ENCODE assay signal across 33 cellular contexts in the genomic region with DNA sequence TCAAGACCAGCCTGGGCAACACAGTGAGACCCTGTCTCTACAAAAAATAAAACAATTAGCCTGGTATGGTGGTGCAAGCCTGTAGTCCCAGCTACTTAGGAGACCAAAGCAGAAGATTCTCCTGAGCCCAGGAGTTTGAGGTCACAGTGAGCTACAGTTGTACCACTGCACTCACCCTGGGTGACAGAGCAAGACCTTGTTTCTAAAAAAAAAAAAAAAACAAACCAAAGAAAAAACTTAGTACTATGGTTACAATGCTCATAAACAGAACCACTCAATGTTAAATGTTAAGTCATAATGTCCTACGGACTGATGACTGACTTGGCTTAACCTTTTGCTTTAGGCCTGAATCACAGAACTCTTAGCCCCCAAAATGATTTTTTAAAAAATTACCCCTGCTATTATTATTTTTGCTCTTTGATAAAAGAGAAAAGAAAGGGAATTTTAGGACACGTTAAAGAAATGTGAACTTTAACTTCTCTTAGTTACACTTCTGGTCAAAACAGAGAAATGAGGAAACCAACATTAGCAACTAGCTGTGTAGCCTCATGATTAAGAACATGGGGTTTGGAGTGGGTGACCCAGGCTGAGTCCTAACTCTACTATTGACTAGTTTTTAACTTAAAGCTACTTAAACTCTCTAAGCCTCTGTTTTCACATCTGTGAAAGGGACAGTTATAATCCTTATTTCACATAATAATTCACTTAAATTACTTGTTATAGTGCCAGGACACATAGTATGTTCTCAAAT. TPM values are rescaled to one million over a fixed set of nuclear protein-coding genes. Genes with fewer than 3 reads are reported as not detected.
A peak's percentile ranks its signal among the peaks of the same experiment; 100 is the strongest.
DNase-seq lines count a peak whose midpoint lies in the region; ATAC-seq, FAIRE-seq and TF ChIP-seq lines count a peak whose summit lies in the region.
"Had no signal": no experiment of that assay in that cellular context is flagged by ENCODE, and none has a peak within 500 bp of the region (broad histone marks: within the 10 kb centered on the region; RNA-seq: fewer than 3 reads in every experiment).

No MANE protein-coding gene starts in this region.

- no peak overlapping the region for H3K27ac Mint-ChIP-seq in activated naive CD4-positive, alpha-beta T cell treated with anti-CD3 and anti-CD28 coated beads, Interleukin-2, amount 50 U/mL, for 72 hours
- H3K27ac Mint-ChIP-seq in stimulated activated naive CD8-positive, alpha-beta T cell treated with anti-CD3 and anti-CD28 coated beads, Interleukin-15, amount 100 ng/mL, for 72 hours = no peak overlapping the region
- H3K27ac Mint-ChIP-seq: activated CD4-positive, alpha-beta memory T cell treated with anti-CD3 and anti-CD28 coated beads for 36 hours; activated naive CD8-positive, alpha-beta T cell treated with anti-CD3 and anti-CD28 coated beads, Interleukin-2, amount 10 ng/mL, durations not matched to agents 7 days and 5 days; B cell; H9; neural progenitor cell; stimulated activated naive CD8-positive, alpha-beta T cell treated with anti-CD3 and anti-CD28 coated beads, Interleukin-15, Interleukin-2, amounts not matched to agents 100 ng/mL and 50 ng/mL, for 24 hours; T-cell had no signal

- H3K27me3 ChIP-seq in SU-DHL-6 (ENCODE audit: low read length) = no peaks in the 10 kb centered on the region
- no peaks in the 10 kb centered on the region for H3K27me3 ChIP-seq in HepG2 (ENCODE audit: control insufficient read depth in 1 of 2, insufficient read depth in 2 of 2, low read length in 2 of 2)
- H3K27me3 ChIP-seq: ascending aorta, cardiac muscle cell, neural progenitor cell, right atrium auricular region, SJSA1 had no signal

- WGBS in HepG2 (ENCODE audit: low lambda C conversion rate) = 90% methylated on average over 2 of the region's 2 CpGs

- FAIRE-seq in HepG2 (lab: Jason Lieb, UNC) = no peak
- no peak for FAIRE-seq in frontal cortex (lab: Jason Lieb, UNC)
- FAIRE-seq: colon, small intestine had no signal

- H3K9me2 ChIP-seq in SU-DHL-6 (replicated peaks; ENCODE audit: insufficient read depth, low read length) = no peaks in the 10 kb centered on the region

- no peaks in the 10 kb centered on the region for H3K9me3 Mint-ChIP-seq in activated naive CD4-positive, alpha-beta T cell treated with anti-CD3 and anti-CD28 coated beads, Interleukin-2, amount 50 U/mL, for 72 hours
- H3K9me3 Mint-ChIP-seq in stimulated activated naive CD8-positive, alpha-beta T cell treated with anti-CD3 and anti-CD28 coated beads, Interleukin-15, amount 100 ng/mL, for 72 hours = no peaks in the 10 kb centered on the region
- H3K9me3 Mint-ChIP-seq: activated CD4-positive, alpha-beta memory T cell treated with anti-CD3 and anti-CD28 coated beads for 36 hours; activated naive CD8-positive, alpha-beta T cell treated with anti-CD3 and anti-CD28 coated beads, Interleukin-2, amount 10 ng/mL, durations not matched to agents 7 days and 5 days; CD8-positive, alpha-beta memory T cell; H9; neural progenitor cell; stimulated activated naive CD8-positive, alpha-beta T cell treated with anti-CD3 and anti-CD28 coated beads, Interleukin-15, Interleukin-2, amounts not matched to agents 100 ng/mL and 50 ng/mL, for 24 hours; T-cell had no signal

- peaks cover 92% of the 10 kb centered on the region for H3K79me2 ChIP-seq in SU-DHL-6 (ENCODE audit: insufficient read depth, low read length)
- H3K79me2 ChIP-seq in HepG2 (ENCODE audit: insufficient read depth, low read length) = peaks cover 87% of the 10 kb centered on the region

- H2AFZ ChIP-seq in SU-DHL-6 (ENCODE audit: low read depth, low read length, severe bottlenecking) (no peak overlapping the region), HepG2 (ENCODE audit: low read length) (no peak overlapping the region)
- H2AFZ ChIP-seq: neural progenitor cell had no signal

- H3K36me3 Mint-ChIP-seq in activated naive CD4-positive, alpha-beta T cell treated with anti-CD3 and anti-CD28 coated beads, Interleukin-2, amount 50 U/mL, for 72 hours = no peaks in the 10 kb centered on the region
- H3K36me3 Mint-ChIP-seq: neural progenitor cell, T-cell had no signal

- H3K27me3 Mint-ChIP-seq in stimulated activated naive CD8-positive, alpha-beta T cell treated with anti-CD3 and anti-CD28 coated beads, Interleukin-15, amount 100 ng/mL, for 72 hours = no peaks in the 10 kb centered on the region
- H3K27me3 Mint-ChIP-seq: activated CD4-positive, alpha-beta memory T cell treated with anti-CD3 and anti-CD28 coated beads for 36 hours; activated naive CD8-positive, alpha-beta T cell treated with anti-CD3 and anti-CD28 coated beads, Interleukin-2, amount 10 ng/mL, durations not matched to agents 7 days and 5 days; B cell; CD8-positive, alpha-beta memory T cell; stimulated activated naive CD8-positive, alpha-beta T cell treated with anti-CD3 and anti-CD28 coated beads, Interleukin-15, Interleukin-2, amounts not matched to agents 100 ng/mL and 50 ng/mL, for 24 hours; T-cell had no signal

- H3K4me1 Mint-ChIP-seq in stimulated activated naive CD8-positive, alpha-beta T cell treated with anti-CD3 and anti-CD28 coated beads, Interleukin-15, amount 100 ng/mL, for 72 hours = peaks cover 32% of the 10 kb centered on the region
- H3K4me1 Mint-ChIP-seq: neural progenitor cell had no signal

- no peak for TF ChIP-seq RAD21 in HepG2 (CRISPR knock-in tag; IDR thresholded peaks at IDR 0.05)

- H3K27ac ChIP-seq in SU-DHL-6 (ENCODE audit: low read depth, low read length) (peak overlapping the region; percentile 10; the same call in 1 of the 2 replicates), HepG2 (ENCODE audit: extremely low read length, insufficient read depth, low read length) (peak overlapping the region; percentile 6)
- H3K27ac ChIP-seq: ascending aorta, cardiac muscle cell, neural progenitor cell, right atrium auricular region, SJSA1 had no signal

- H3K36me3 ChIP-seq in SU-DHL-6 (ENCODE audit: low read length) (no peaks in the 10 kb centered on the region), HepG2 (replicated peaks in 1 of 2; ENCODE audit: control insufficient read depth in 1 of 2, insufficient read depth in 2 of 2, low read length in 2 of 2) (0 out of 5 replicates have a peak, but pooled peaks cover 0 to 7% of the 10 kb centered on the region in 2 experiments)
- H3K36me3 ChIP-seq: ascending aorta, cardiac muscle cell, neural progenitor cell, right atrium auricular region, SJSA1 had no signal

- no TSS peak for BruUV-seq in HepG2 (replicated peaks; lab: Mats Ljungman, UMichigan)

- no peak for DNase-seq in activated naive CD4-positive, alpha-beta T cell treated with anti-CD3 and anti-CD28 coated beads, Interleukin-2, amount 50 U/mL, for 72 hours (ENCODE audit: low spot score in 2 of 2)
- DNase-seq in activated naive CD4-positive, alpha-beta T cell (lab: John Stamatoyannopoulos, UW) = no peak
- DNase-seq in HepG2 (ENCODE audit: low spot score) (no peak), frontal cortex (ENCODE audit: low spot score in 2 of 2) (no peak), AG08396 (ENCODE audit: low spot score) (no peak), Ammon's horn (ENCODE audit: low spot score) (no peak)
- no peak for DNase-seq in stimulated activated naive CD8-positive, alpha-beta T cell treated with anti-CD3 and anti-CD28 coated beads, Interleukin-15, amount 100 ng/mL, for 72 hours
- DNase-seq: activated CD4-positive, alpha-beta memory T cell treated with anti-CD3 and anti-CD28 coated beads for 36 hours; activated CD4-positive, CD25-positive, alpha-beta regulatory T cell; activated effector memory CD4-positive, alpha-beta T cell treated with Interleukin-2 at 50 U/mL for 16 hours; activated naive CD8-positive, alpha-beta T cell treated with anti-CD3 and anti-CD28 coated beads, Interleukin-2, amount 10 ng/mL, durations not matched to agents 7 days and 5 days; CD8-positive, alpha-beta memory T cell; DMS 273 treated with DMSO at 0.1 percent for 48 hours; effector CD4-positive, alpha-beta T cell; H9; hypothalamus; Karpas-422; MV-4-11; NCI-H1436; NCI-H2081; NCI-H82; RPMI8226; small intestine; T-cell had no signal

- H3K9ac ChIP-seq in SU-DHL-6 (ENCODE audit: low read length) (no peak overlapping the region), HepG2 (ENCODE audit: insufficient read depth, low read depth, low read length) (no peak overlapping the region)
- H3K9ac ChIP-seq: neural progenitor cell had no signal

- POLR2A ChIA-PET in HepG2 (lab: Yijun Ruan, JAX) = no interaction called here

- H3F3A ChIP-seq in SU-DHL-6 (ENCODE audit: insufficient read depth) = 0 out of 2 replicates have a peak, but pooled peaks cover 2% of the 10 kb centered on the region

- in situ Hi-C loops in HepG2 (cut with HindIII; ENCODE audit: extremely low pct_ligation_motif_present, low pct_unique_long_range_greater_than_20kb) = no loop called here

- no peak for TF ChIP-seq CTCF in SU-DHL-6 (IDR thresholded peaks at IDR 0.05; ENCODE audit: insufficient read depth, low read length, poor library complexity, severe bottlenecking)
- no peak for TF ChIP-seq CTCF in HepG2 (CRISPR knock-in tag; IDR thresholded peaks at IDR 0.05)

- no peak overlapping the region for H3K4me2 ChIP-seq in SU-DHL-6 (ENCODE audit: low read depth, low read length, poor library complexity, severe bottlenecking)
- no peak overlapping the region for H3K4me2 ChIP-seq in HepG2 (ENCODE audit: low read depth, low read length)
- H3K4me2 ChIP-seq: neural progenitor cell had no signal

- H3K4me1 ChIP-seq in HepG2 (ENCODE audit: insufficient read depth, low read length) = peaks cover 18% of the 10 kb centered on the region
- H3K4me1 ChIP-seq: neural progenitor cell, SJSA1 had no signal

- CTCF ChIA-PET in HepG2 (lab: Yijun Ruan, JAX; ENCODE audit: low intra/inter-chr PET ratio, low total read pairs) = no interaction called here

- H4K20me1 ChIP-seq in SU-DHL-6 (ENCODE audit: low read depth, low read length) (no peaks in the 10 kb centered on the region), HepG2 (ENCODE audit: insufficient read depth, low read length) (peaks cover 12% of the 10 kb centered on the region)

- H3K9me3 ChIP-seq in SU-DHL-6 (ENCODE audit: insufficient read depth, low read length) (no peaks in the 10 kb centered on the region), HepG2 (ENCODE audit: low read length) (no peaks in the 10 kb centered on the region)
- H3K9me3 ChIP-seq: ascending aorta, right atrium auricular region, SJSA1 had no signal

- TF ChIP-seq POLR2A in HepG2 (IDR thresholded peaks at IDR 0.05; ENCODE audit: insufficient read depth in 1 of 2, low read depth in 2 of 2, low read length in 2 of 2) = no peak

- H3K4me3 ChIP-seq in SU-DHL-6 (ENCODE audit: insufficient read depth, low read length, poor library complexity, severe bottlenecking) = no peak overlapping the region
- H3K4me3 ChIP-seq in HepG2 (replicated peaks in 1 of 3; ENCODE audit: insufficient read depth in 1 of 3, low read depth in 2 of 3, low read length in 3 of 3) = no peak overlapping the region
- H3K4me3 ChIP-seq: ascending aorta, cardiac muscle cell, neural progenitor cell, right atrium auricular region, SJSA1 had no signal

- intact Hi-C loops in HepG2 (cut with micrococcal nuclease; ENCODE audit: unreplicated experiment) = no loop called here

- ATAC-seq in activated naive CD4-positive, alpha-beta T cell treated with anti-CD3 and anti-CD28 coated beads, Interleukin-2, amount 50 U/mL, for 72 hours = peak; percentile 59 to 61
- no peak for ATAC-seq in HepG2
- ATAC-seq in stimulated activated naive CD8-positive, alpha-beta T cell treated with anti-CD3 and anti-CD28 coated beads, Interleukin-15, amount 100 ng/mL, for 72 hours = peak; percentile 52
- ATAC-seq: T-cell had no signal

- no peak overlapping the region for H3K4me3 Mint-ChIP-seq in stimulated activated naive CD8-positive, alpha-beta T cell treated with anti-CD3 and anti-CD28 coated beads, Interleukin-15, amount 100 ng/mL, for 72 hours
- H3K4me3 Mint-ChIP-seq: activated CD4-positive, alpha-beta memory T cell treated with anti-CD3 and anti-CD28 coated beads for 36 hours; activated naive CD8-positive, alpha-beta T cell treated with anti-CD3 and anti-CD28 coated beads, Interleukin-2, amount 10 ng/mL, durations not matched to agents 7 days and 5 days; B cell; CD8-positive, alpha-beta memory T cell; H9; neural progenitor cell; stimulated activated naive CD8-positive, alpha-beta T cell treated with anti-CD3 and anti-CD28 coated beads, Interleukin-15, Interleukin-2, amounts not matched to agents 100 ng/mL and 50 ng/mL, for 24 hours; T-cell had no signal

- TF ChIP-seq EP300 in HepG2 (IDR thresholded peaks at IDR 0.05; ENCODE audit: low read depth in 2 of 2, low read length in 2 of 2) = no peak
- no peak for TF ChIP-seq EP300 in HepG2 (CRISPR knock-in tag; IDR thresholded peaks at IDR 0.05; ENCODE audit: borderline replicate concordance)

RNA-seq across cellular contexts. Expression of a gene that starts 13.7 kb away (rescaled TPM):
- 10 to 100 TPM; 62.0 to 86.2 TPM for total RNA-seq in activated naive CD4-positive, alpha-beta T cell treated with anti-CD3 and anti-CD28 coated beads, Interleukin-2, amount 50 U/mL, for 72 hours
- total RNA-seq in HepG2 (2016; rRNA removed; fragmentation: Illumina TruSeq; extraction: Trizol) (71.5 and 91.5 TPM in 2 replicates), frontal cortex (8.2 TPM)
- 12.1 and 14.2 TPM in 2 replicates for total RNA-seq in HepG2 (2016; cell fraction: cytosol; rRNA removed; fragmentation: Illumina TruSeq; extraction: Trizol; ENCODE audit: low read depth)
- total RNA-seq in HepG2 (2016; cell fraction: insoluble cytoplasmic fraction; rRNA removed; fragmentation: Illumina TruSeq; extraction: Trizol) = 70.6 and 87.4 TPM in 2 replicates
- 24.5 and 26.2 TPM in 2 replicates for total RNA-seq in HepG2 (2016; cell fraction: membrane; rRNA removed; fragmentation: Illumina TruSeq; extraction: Trizol)
- 78.4 and 79.2 TPM in 2 replicates for total RNA-seq in HepG2 (2016; cell fraction: nucleus; rRNA removed; fragmentation: Illumina TruSeq; extraction: Trizol)
- 24.6 and 26.5 TPM in 2 replicates for polyA plus RNA-seq in HepG2 (2011; rRNA removed)
- polyA plus RNA-seq in HepG2 (2011; cell fraction: cytosol; rRNA removed) = 14.1 and 18.0 TPM in 2 replicates
- 15.7 and 16.1 TPM in 2 replicates for polyA plus RNA-seq in HepG2 (2011; cell fraction: nucleus; rRNA removed)
- 28.9 and 32.2 TPM in 2 replicates for polyA plus RNA-seq in HepG2 (2012)
- 1.6 and 1.9 TPM in 2 replicates for polyA plus RNA-seq in HepG2 (2016; cell fraction: cytosol; fragmentation: Illumina TruSeq; extraction: Trizol; ENCODE audit: low read depth)
- polyA plus RNA-seq in HepG2 (2016; cell fraction: insoluble cytoplasmic fraction; fragmentation: Illumina TruSeq; extraction: Trizol; ENCODE audit: low read depth) = 55.8 and 56.2 TPM in 2 replicates
- polyA plus RNA-seq in HepG2 (2016; cell fraction: membrane; fragmentation: Illumina TruSeq; extraction: Trizol; ENCODE audit: low read depth) = 6.4 and 6.6 TPM in 2 replicates
- 46.4 and 47.1 TPM in 2 replicates for polyA plus RNA-seq in HepG2 (2016; cell fraction: nucleus; fragmentation: Illumina TruSeq; extraction: Trizol; ENCODE audit: insufficient read depth, low read depth)
- 18.2 and 60.6 TPM in 2 replicates for polyA minus RNA-seq in HepG2 (2011; rRNA and poly(A)+ RNA removed; ENCODE audit: low replicate concordance)
- 29.5 and 31.8 TPM in 2 replicates for polyA minus RNA-seq in HepG2 (2011; cell fraction: cytosol; rRNA and poly(A)+ RNA removed)
- 77.6 and 81.4 TPM in 2 replicates for polyA minus RNA-seq in HepG2 (2011; cell fraction: nucleus; rRNA and poly(A)+ RNA removed)

RNA-seq across cellular contexts. Expression of a gene that starts 28.5 kb away (rescaled TPM):
- total RNA-seq in activated naive CD4-positive, alpha-beta T cell treated with anti-CD3 and anti-CD28 coated beads, Interleukin-2, amount 50 U/mL, for 72 hours = 10 to 100 TPM in 1 of 2 donors, 1 to 10 TPM in 1; 5.5 to 11.4 TPM
- total RNA-seq in HepG2 (2016; rRNA removed; fragmentation: Illumina TruSeq; extraction: Trizol) (11.7 and 16.8 TPM in 2 replicates), frontal cortex (13.9 TPM)
- 1.8 and 2.7 TPM in 2 replicates for total RNA-seq in HepG2 (2016; cell fraction: cytosol; rRNA removed; fragmentation: Illumina TruSeq; extraction: Trizol; ENCODE audit: low read depth)
- 12.5 and 16.9 TPM in 2 replicates for total RNA-seq in HepG2 (2016; cell fraction: insoluble cytoplasmic fraction; rRNA removed; fragmentation: Illumina TruSeq; extraction: Trizol)
- total RNA-seq in HepG2 (2016; cell fraction: membrane; rRNA removed; fragmentation: Illumina TruSeq; extraction: Trizol) = 4.5 and 4.9 TPM in 2 replicates
- 8.6 and 8.7 TPM in 2 replicates for total RNA-seq in HepG2 (2016; cell fraction: nucleus; rRNA removed; fragmentation: Illumina TruSeq; extraction: Trizol)
- polyA plus RNA-seq in HepG2 (2011; rRNA removed) = 5.6 and 6.7 TPM in 2 replicates
- 2.7 and 3.8 TPM in 2 replicates for polyA plus RNA-seq in HepG2 (2011; cell fraction: cytosol; rRNA removed)
- polyA plus RNA-seq in HepG2 (2011; cell fraction: nucleus; rRNA removed) = 2.8 and 4.4 TPM in 2 replicates
- polyA plus RNA-seq in HepG2 (2012) = 9.8 and 11.1 TPM in 2 replicates
- 1.0 and 1.1 TPM in 2 replicates for polyA plus RNA-seq in HepG2 (2016; cell fraction: cytosol; fragmentation: Illumina TruSeq; extraction: Trizol; ENCODE audit: low read depth)
- 18.0 and 18.9 TPM in 2 replicates for polyA plus RNA-seq in HepG2 (2016; cell fraction: insoluble cytoplasmic fraction; fragmentation: Illumina TruSeq; extraction: Trizol; ENCODE audit: low read depth)
- polyA plus RNA-seq in HepG2 (2016; cell fraction: membrane; fragmentation: Illumina TruSeq; extraction: Trizol; ENCODE audit: low read depth) = 2.6 and 3.2 TPM in 2 replicates
- polyA plus RNA-seq in HepG2 (2016; cell fraction: nucleus; fragmentation: Illumina TruSeq; extraction: Trizol; ENCODE audit: insufficient read depth, low read depth) = 14.5 and 15.5 TPM in 2 replicates
- 0.91 and 1.3 TPM in 2 replicates for polyA minus RNA-seq in HepG2 (2011; rRNA and poly(A)+ RNA removed; ENCODE audit: low replicate concordance)
- 3.2 and 3.7 TPM in 2 replicates for polyA minus RNA-seq in HepG2 (2011; cell fraction: cytosol; rRNA and poly(A)+ RNA removed)
- polyA minus RNA-seq in HepG2 (2011; cell fraction: nucleus; rRNA and poly(A)+ RNA removed) = 8.1 and 9.2 TPM in 2 replicates
